31 cellular contexts compared by ENCODE assay signal in genomic region chr1:5857011-5857410, GRCh38.
"Had no signal": no experiment of that assay in that cellular context is flagged by ENCODE, and none has a peak within 500 bp of the region (broad histone marks: within the 10 kb centered on the region; RNA-seq: fewer than 3 reads in every experiment).

No MANE protein-coding gene starts in this region.

- H3K9me3 ChIP-seq: adrenal gland, esophagus squamous epithelium, gastroesophageal sphincter had no signal

- DNase-seq: activated CD4-positive, alpha-beta T cell treated with anti-CD3 and anti-CD28 coated beads for 48 hours; activated CD4-positive, alpha-beta T cell treated with anti-CD3 and anti-CD28 coated beads, Interleukin-2, amount 50 U/mL, for 1 hour; activated CD4-positive, alpha-beta T cell treated with anti-CD3 and anti-CD28 coated beads, Interleukin-2, amount 50 U/mL, for 48 hours; activated CD8-positive, alpha-beta memory T cell treated with anti-CD3 and anti-CD28 coated beads for 24 hours; activated CD8-positive, alpha-beta T cell treated with anti-CD3 and anti-CD28 coated beads for 36 hours; activated effector memory CD4-positive, alpha-beta T cell treated with anti-CD3 and anti-CD28 coated beads, Interleukin-2, amount 50 U/mL, for 16 hours; activated naive CD4-positive, alpha-beta T cell treated with anti-CD3 and anti-CD28 coated beads for 36 hours; activated naive CD8-positive, alpha-beta T cell treated with anti-CD3 and anti-CD28 coated beads for 36 hours; activated naive CD8-positive, alpha-beta T cell treated with anti-CD3 and anti-CD28 coated beads, Interleukin-2, amount 50 U/mL, for 24 hours; activated T-cell treated with anti-CD3 and anti-CD28 coated beads, Interleukin-2, amount 50 U/mL, for 1 hour; activated T-cell treated with anti-CD3 and anti-CD28 coated beads, Interleukin-2, amount 50 U/mL, for 48 hours; amygdala; aorta; caudate nucleus; cortex of kidney; effector CD4-positive, alpha-beta T cell; effector memory CD8-positive, alpha-beta T cell; esophagus squamous epithelium; foreskin melanocyte; hippocampal formation; T-helper 2 cell had no signal

- H3K4me3 ChIP-seq: body of pancreas, esophagus squamous epithelium, gastroesophageal sphincter had no signal

- FAIRE-seq: colon, endothelial cell of umbilical vein had no signal

- H3K4me3 Mint-ChIP-seq: activated CD8-positive, alpha-beta T cell treated with anti-CD3 and anti-CD28 coated beads for 36 hours; activated naive CD4-positive, alpha-beta T cell treated with anti-CD3 and anti-CD28 coated beads for 36 hours; activated naive CD4-positive, alpha-beta T cell treated with anti-CD3 and anti-CD28 coated beads, Interleukin-2, amount 50 U/mL, for 24 hours; activated naive CD8-positive, alpha-beta T cell treated with anti-CD3 and anti-CD28 coated beads for 36 hours; activated naive CD8-positive, alpha-beta T cell treated with anti-CD3 and anti-CD28 coated beads, Interleukin-2, amount 50 U/mL, for 24 hours; activated T-helper 1 cell treated with anti-CD3 and anti-CD28 coated beads, Interleukin-12 subunit alpha, Interleukin-12 subunit beta, Interleukin-2, Interleukin-4 antibody, amounts not matched to agents 30 ng/mL and 10 ng/mL and 1 ng/mL, durations not matched to agents 14 hours and 24 hours and 36 hours; effector memory CD8-positive, alpha-beta T cell had no signal

- H3K36me3 Mint-ChIP-seq: activated naive CD4-positive, alpha-beta T cell treated with anti-CD3 and anti-CD28 coated beads, Interleukin-2, amount 50 U/mL, for 24 hours; activated naive CD8-positive, alpha-beta T cell treated with anti-CD3 and anti-CD28 coated beads for 36 hours had no signal

- H3K4me1 Mint-ChIP-seq: activated naive CD4-positive, alpha-beta T cell treated with anti-CD3 and anti-CD28 coated beads, Interleukin-2, amount 50 U/mL, for 24 hours; activated naive CD8-positive, alpha-beta T cell treated with anti-CD3 and anti-CD28 coated beads for 36 hours; activated naive CD8-positive, alpha-beta T cell treated with anti-CD3 and anti-CD28 coated beads, Interleukin-2, amount 50 U/mL, for 24 hours had no signal

- H3K27ac Mint-ChIP-seq: activated CD8-positive, alpha-beta T cell treated with anti-CD3 and anti-CD28 coated beads for 36 hours; activated naive CD4-positive, alpha-beta T cell treated with anti-CD3 and anti-CD28 coated beads for 36 hours; activated naive CD4-positive, alpha-beta T cell treated with anti-CD3 and anti-CD28 coated beads, Interleukin-2, amount 50 U/mL, for 24 hours; activated naive CD8-positive, alpha-beta T cell treated with anti-CD3 and anti-CD28 coated beads for 36 hours; activated naive CD8-positive, alpha-beta T cell treated with anti-CD3 and anti-CD28 coated beads, Interleukin-2, amount 50 U/mL, for 24 hours; activated T-helper 1 cell treated with anti-CD3 and anti-CD28 coated beads, Interleukin-12 subunit alpha, Interleukin-12 subunit beta, Interleukin-2, Interleukin-4 antibody, amounts not matched to agents 30 ng/mL and 10 ng/mL and 1 ng/mL, durations not matched to agents 14 hours and 24 hours and 36 hours; activated T-helper 2 cell treated with anti-CD3 and anti-CD28 coated beads, Interferon-gamma antibody, Interleukin-2, Interleukin-4, amounts not matched to agents 10 μg/mL and 5 μg/mL and 100 μg/mL, durations not matched to agents 14 hours and 24 hours and 36 hours; effector memory CD8-positive, alpha-beta T cell had no signal

- H3K27me3 ChIP-seq: adrenal gland, body of pancreas, esophagus squamous epithelium, gastroesophageal sphincter had no signal

- H3K27ac ChIP-seq: adrenal gland, epithelial cell of prostate, esophagus squamous epithelium, gastroesophageal sphincter had no signal

- H3K36me3 ChIP-seq: adrenal gland had no signal

- H3K9me3 Mint-ChIP-seq: activated CD8-positive, alpha-beta T cell treated with anti-CD3 and anti-CD28 coated beads for 36 hours; activated naive CD4-positive, alpha-beta T cell treated with anti-CD3 and anti-CD28 coated beads for 36 hours; activated naive CD4-positive, alpha-beta T cell treated with anti-CD3 and anti-CD28 coated beads, Interleukin-2, amount 50 U/mL, for 24 hours; activated naive CD8-positive, alpha-beta T cell treated with anti-CD3 and anti-CD28 coated beads for 36 hours; activated naive CD8-positive, alpha-beta T cell treated with anti-CD3 and anti-CD28 coated beads, Interleukin-2, amount 50 U/mL, for 24 hours; activated T-helper 1 cell treated with anti-CD3 and anti-CD28 coated beads, Interleukin-12 subunit alpha, Interleukin-12 subunit beta, Interleukin-2, Interleukin-4 antibody, amounts not matched to agents 30 ng/mL and 10 ng/mL and 1 ng/mL, durations not matched to agents 14 hours and 24 hours and 36 hours; activated T-helper 2 cell treated with anti-CD3 and anti-CD28 coated beads, Interferon-gamma antibody, Interleukin-2, Interleukin-4, amounts not matched to agents 10 μg/mL and 5 μg/mL and 100 μg/mL, durations not matched to agents 14 hours and 24 hours and 36 hours; effector memory CD8-positive, alpha-beta T cell had no signal

- H3K27me3 Mint-ChIP-seq: activated CD8-positive, alpha-beta T cell treated with anti-CD3 and anti-CD28 coated beads for 36 hours; activated naive CD4-positive, alpha-beta T cell treated with anti-CD3 and anti-CD28 coated beads, Interleukin-2, amount 50 U/mL, for 24 hours; activated naive CD8-positive, alpha-beta T cell treated with anti-CD3 and anti-CD28 coated beads for 36 hours; activated naive CD8-positive, alpha-beta T cell treated with anti-CD3 and anti-CD28 coated beads, Interleukin-2, amount 50 U/mL, for 24 hours had no signal

- H3K4me1 ChIP-seq: adrenal gland, esophagus squamous epithelium, gastroesophageal sphincter had no signal

- ATAC-seq: activated CD4-positive, CD25-positive, alpha-beta regulatory T cell treated with anti-CD3 and anti-CD28 coated beads, Interleukin-2, amount 50 U/mL, for 24 hours; activated CD8-positive, alpha-beta T cell treated with anti-CD3 and anti-CD28 coated beads for 36 hours; activated naive CD8-positive, alpha-beta T cell treated with anti-CD3 and anti-CD28 coated beads, Interleukin-2, amount 50 U/mL, for 24 hours; effector memory CD8-positive, alpha-beta T cell; gastroesophageal sphincter had no signal
